Comparison of ENCODE assay signal across 17 cellular contexts in the genomic region with DNA sequence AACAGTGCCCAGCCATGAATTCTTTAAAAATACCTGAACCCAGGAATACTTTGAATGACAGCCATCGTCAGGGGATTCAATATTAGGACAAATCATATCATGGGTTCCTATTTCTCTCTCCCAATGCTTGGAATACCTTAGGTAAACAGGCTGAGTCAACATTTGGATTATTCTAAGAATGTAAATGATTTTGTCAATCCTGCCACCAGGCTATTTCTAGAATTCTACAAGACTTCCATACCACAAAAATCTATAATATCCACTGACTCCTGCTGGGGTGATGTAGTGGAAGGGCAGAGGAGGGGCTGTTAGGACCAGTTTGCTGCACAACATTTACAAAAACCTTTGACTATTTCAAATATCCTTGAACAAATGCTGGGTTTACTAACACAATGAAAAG.
A peak's percentile ranks its signal among the peaks of the same experiment; 100 is the strongest.
DNase-seq lines count a peak whose midpoint lies in the region; ATAC-seq and TF ChIP-seq lines count a peak whose summit lies in the region.
"Had no signal": no experiment of that assay in that cellular context is flagged by ENCODE, and none has a peak within 500 bp of the region (broad histone marks: within the 10 kb centered on the region; RNA-seq: fewer than 3 reads in every experiment).

No MANE protein-coding gene starts in this region.

- H3K36me3 ChIP-seq in mesodermal cell (ENCODE audit: control insufficient read depth, insufficient read depth, low read length) (peaks cover 24% of the 10 kb centered on the region), thoracic aorta (peaks cover 7% of the 10 kb centered on the region), Peyer's patch (no peaks in the 10 kb centered on the region)

- H3K4me1 ChIP-seq in mesodermal cell (ENCODE audit: control insufficient read depth, insufficient read depth, low read length, poor library complexity, severe bottlenecking) (peaks cover 31% of the 10 kb centered on the region), thoracic aorta (ENCODE audit: control insufficient read depth in 1 of 2, low read depth in 2 of 2) (peaks cover 79 to 94% of the 10 kb centered on the region in 2 donors), Peyer's patch (peaks cover 0 to 15% (median 0%) of the 10 kb centered on the region in 4 donors)

- H3K27ac ChIP-seq in mesodermal cell (ENCODE audit: low read depth, low read length, severe bottlenecking), result peak overlapping the region; percentile 36
- peak overlapping the region; percentile 89 to 95 for H3K27ac ChIP-seq in thoracic aorta
- H3K27ac ChIP-seq in Peyer's patch, result peak overlapping the region in 1 of 4 donors; percentile 65

- H3K4me1 Mint-ChIP-seq in HFFc6 (ENCODE audit: low read depth) (peaks cover 85% of the 10 kb centered on the region), natural killer cell (peaks cover 41 to 47% of the 10 kb centered on the region in 2 donors)
- H3K4me1 Mint-ChIP-seq: memory B cell; stimulated activated naive CD8-positive, alpha-beta T cell treated with anti-CD3 and anti-CD28 coated beads, Interleukin-15, amount 100 ng/mL, for 72 hours had no signal

- H3K27me3 ChIP-seq in thoracic aorta (replicated peaks; ENCODE audit: insufficient read depth), result no peaks in the 10 kb centered on the region
- no peaks in the 10 kb centered on the region for H3K27me3 ChIP-seq in Peyer's patch

- H3K36me3 Mint-ChIP-seq in HFFc6 (ENCODE audit: low read depth) (peaks cover 38% of the 10 kb centered on the region), natural killer cell (peaks cover 7% of the 10 kb centered on the region)

- POLR2A ChIA-PET in GM10248 (lab: Yijun Ruan, JAX), result no interaction called here

- no peak for ATAC-seq in thoracic aorta (ENCODE audit: insufficient number of reproducible peaks, low FRiP score, low read depth)
- ATAC-seq in HG03571 (IDR thresholded peaks at IDR 0.05; ENCODE audit: unreplicated experiment), result no peak
- ATAC-seq in natural killer cell, result no peak
- ATAC-seq: stimulated activated naive CD8-positive, alpha-beta T cell treated with anti-CD3 and anti-CD28 coated beads, Interleukin-15, amount 100 ng/mL, for 72 hours had no signal

- TF ChIP-seq POLR2A in Peyer's patch (IDR thresholded peaks at IDR 0.05), result no peak

- H3K27ac Mint-ChIP-seq in HFFc6 (peak overlapping the region; percentile 76), natural killer cell (peak overlapping the region in 1 of 2 donors; percentile 67)
- H3K27ac Mint-ChIP-seq: activated T-cell treated with anti-CD3 and anti-CD28 coated beads, Interleukin-2, amount 50 U/mL, for 24 hours; memory B cell; stimulated activated naive CD8-positive, alpha-beta T cell treated with anti-CD3 and anti-CD28 coated beads, Interleukin-15, amount 100 ng/mL, for 72 hours had no signal

- no peaks in the 10 kb centered on the region; the same call in 1 of the 2 replicates for H3K27me3 Mint-ChIP-seq in HFFc6 (ENCODE audit: insufficient read depth)
- H3K27me3 Mint-ChIP-seq in natural killer cell (ENCODE audit: low read depth in 2 of 2), result no peaks in the 10 kb centered on the region

- no CpG with 5 or more reads among the region's 1 CpG for WGBS in mesodermal cell (ENCODE audit: insufficient coverage in 2 of 2), 2 experiments

- TF ChIP-seq CTCF in HFFc6 (IDR thresholded peaks at IDR 0.05) (0 out of 2 replicates have a peak, but pooled peaks have one; percentile 18), thoracic aorta (IDR thresholded peaks at IDR 0.05) (no peak), GM10248 (IDR thresholded peaks at IDR 0.05; ENCODE audit: control extremely low read depth, extremely low read depth, low read depth, missing control alignments) (no peak), Peyer's patch (IDR thresholded peaks at IDR 0.05) (no peak), natural killer cell (IDR thresholded peaks at IDR 0.05) (no peak)

- H3K9me3 Mint-ChIP-seq in HFFc6 (no peaks in the 10 kb centered on the region), natural killer cell (no peaks in the 10 kb centered on the region)
- H3K9me3 Mint-ChIP-seq: activated T-cell treated with anti-CD3 and anti-CD28 coated beads, Interleukin-2, amount 50 U/mL, for 24 hours had no signal

- H3K4me3 ChIP-seq in mesodermal cell (ENCODE audit: extremely low read depth, insufficient read depth, low read length, poor library complexity, severe bottlenecking) (no peak overlapping the region), thoracic aorta (no peak overlapping the region), Peyer's patch (no peak overlapping the region)

- peak overlapping the region; percentile 29 for H3K4me3 Mint-ChIP-seq in HFFc6
- no peak overlapping the region for H3K4me3 Mint-ChIP-seq in natural killer cell
- H3K4me3 Mint-ChIP-seq: activated T-cell treated with anti-CD3 and anti-CD28 coated beads, Interleukin-2, amount 50 U/mL, for 24 hours; memory B cell; stimulated activated naive CD8-positive, alpha-beta T cell treated with anti-CD3 and anti-CD28 coated beads, Interleukin-15, amount 100 ng/mL, for 72 hours had no signal

- CTCF ChIA-PET in GM10248 (lab: Yijun Ruan, JAX), result no interaction called here

- intact Hi-C loops in natural killer cell (cut with micrococcal nuclease), result no loop called here

- peak; percentile 65 for DNase-seq in HFFc6
- DNase-seq in astrocyte of the hippocampus (ENCODE audit: low read depth, low spot score), result peak; percentile 81
- no peak for DNase-seq in thoracic aorta (ENCODE audit: low spot score)
- no peak for DNase-seq in GM10248 (ENCODE audit: extremely low spot score)
- no peak for DNase-seq in Peyer's patch
- DNase-seq in natural killer cell, result no peak
- DNase-seq: activated CD4-positive, CD25-positive, alpha-beta regulatory T cell; activated T-cell treated with anti-CD3 and anti-CD28 coated beads, Interleukin-2, amount 50 U/mL, for 24 hours; amniotic stem cell; effector CD8-positive, alpha-beta T cell; hypothalamus; NCI-H2081; posterior cingulate gyrus; stimulated activated naive CD8-positive, alpha-beta T cell treated with anti-CD3 and anti-CD28 coated beads, Interleukin-15, amount 100 ng/mL, for 72 hours had no signal

- H3K9me3 ChIP-seq in mesodermal cell (ENCODE audit: control insufficient read depth, low read length) (peaks cover 8% of the 10 kb centered on the region), thoracic aorta (no peaks in the 10 kb centered on the region), Peyer's patch (no peaks in the 10 kb centered on the region)

Comparison
In these comparisons a context has a peak if more than half of its experiments do, and no peak if none do; other contexts are left out.
1. DNase-seq: peak in HFFc6 (single experiment) and astrocyte of the hippocampus (single experiment); none in thoracic aorta (single experiment), GM10248 (single experiment), Peyer's patch (0 of 3) and natural killer cell (single experiment).